In genomic region chr6:36252005-36252404, GRCh38 we compare ENCODE assay signal across 31 cellular contexts. TPM values are rescaled to one million over a fixed set of nuclear protein-coding genes. Genes with fewer than 3 reads are reported as not detected.
"Had no signal": no experiment of that assay in that cellular context is flagged by ENCODE, and none has a peak within 500 bp of the region (broad histone marks: within the 10 kb centered on the region; RNA-seq: fewer than 3 reads in every experiment).

No MANE protein-coding gene starts in this region.

- H3K27me3 ChIP-seq: colonic mucosa, gastroesophageal sphincter, heart left ventricle, left lung, neutrophil, right atrium auricular region had no signal

- ATAC-seq: esophagus mucosa; foreskin keratinocyte; gastroesophageal sphincter; heart left ventricle; left cardiac atrium; left lung; naive thymus-derived CD8-positive, alpha-beta T cell; sciatic nerve; stimulated activated memory B cell treated with anti-CD40 and anti-IgM and Interleukin-4, amounts not matched to agents 10 μg/mL and 1 μg/mL and 100 μg/mL, for 72 hours; stimulated activated naive CD8-positive, alpha-beta T cell treated with anti-CD3 and anti-CD28 coated beads, Interleukin-15, Interleukin-2, amounts not matched to agents 100 U/mL and 50 U/mL, for 24 hours had no signal

- H3K9me3 ChIP-seq: colonic mucosa, left lung, neutrophil, prostate gland, right atrium auricular region had no signal

- H3K4me1 ChIP-seq: parathyroid adenoma, prostate gland, right atrium auricular region had no signal

- H3K4me2 ChIP-seq: smooth muscle cell had no signal

- H2AFZ ChIP-seq: parathyroid adenoma had no signal

- H3K9ac ChIP-seq: parathyroid adenoma had no signal

- H3K4me3 ChIP-seq: colonic mucosa, gastroesophageal sphincter, heart left ventricle, left lung, prostate gland, right atrium auricular region, smooth muscle cell had no signal

- DNase-seq: cerebellar nuclear complex; colonic mucosa; effector CD8-positive, alpha-beta T cell; endodermal cell; foreskin keratinocyte; heart left ventricle; hippocampal formation; left cardiac atrium; left lung; mesendoderm; midbrain; naive thymus-derived CD8-positive, alpha-beta T cell; nephron progenitor cell; stimulated activated CD4-positive, alpha-beta T cell treated with anti-CD3 and anti-CD28 coated beads, Interleukin-12 subunit alpha, Interleukin-12 subunit beta, amount 100 ng/mL, for 4 hours; stimulated activated CD4-positive, alpha-beta T cell treated with anti-CD3 and anti-CD28 coated beads, Interleukin-2, amount 100 ng/mL, for 24 hours; stimulated activated CD4-positive, alpha-beta T cell treated with anti-CD3 and anti-CD28 coated beads, Interleukin-4, amount 100 ng/mL, for 4 hours; stimulated activated naive CD8-positive, alpha-beta T cell treated with anti-CD3 and anti-CD28 coated beads, Interleukin-15, Interleukin-2, amounts not matched to agents 100 U/mL and 50 U/mL, for 24 hours; substantia nigra; trophoblast cell had no signal

- H3K36me3 ChIP-seq: colonic mucosa, gastroesophageal sphincter, heart left ventricle, left lung, neutrophil, prostate gland, right atrium auricular region had no signal

- H3K27ac ChIP-seq: colonic mucosa, foreskin keratinocyte, gastroesophageal sphincter, heart left ventricle, left lung, neutrophil, parathyroid adenoma, prostate gland, right atrium auricular region had no signal

RNA-seq across cellular contexts. Expression of gene PNPLA1, which starts 17.9 kb away (rescaled TPM):
- total RNA-seq: endodermal cell; foreskin keratinocyte; gastroesophageal sphincter; kidney epithelial cell; left cardiac atrium; lung microvascular endothelial cell; myocyte; naive thymus-derived CD8-positive, alpha-beta T cell; smooth muscle cell had no signal
- polyA plus RNA-seq: foreskin keratinocyte; naive thymus-derived CD8-positive, alpha-beta T cell; smooth muscle cell had no signal
